Comparison of ENCODE assay signal across 16 cellular contexts in genomic region chr11:45554230-45554967, GRCh38.
DNase-seq lines count a peak whose midpoint lies in the region; ATAC-seq, FAIRE-seq and TF ChIP-seq lines count a peak whose summit lies in the region.
"Had no signal": no experiment of that assay in that cellular context is flagged by ENCODE, and none has a peak within 500 bp of the region (broad histone marks: within the 10 kb centered on the region; RNA-seq: fewer than 3 reads in every experiment).

No MANE protein-coding gene starts in this region.

- H2BK20ac ChIP-seq in IMR-90 (ENCODE audit: low read depth, low read length), result no peak overlapping the region

- no peak overlapping the region for H3K9ac ChIP-seq in IMR-90 (ENCODE audit: low read depth, low read length)
- H3K9ac ChIP-seq in K562 (ENCODE audit: insufficient read depth in 1 of 2, low read depth in 2 of 2, low read length in 2 of 2), result no peak overlapping the region

- CTCF ChIA-PET in IMR-90 (lab: Yijun Ruan, JAX), result no interaction called here
- CTCF ChIA-PET in K562 (lab: Yijun Ruan, JAX; ENCODE audit: low intra/inter-chr PET ratio), result no interaction called here
- CTCF ChIA-PET in Caco-2 (lab: Charles Lee), result no interaction called here

- 50% methylated on average over 7 of the region's 14 CpGs; no CpG with 5 or more reads in 1 of the 2 experiments for WGBS in IMR-90 (ENCODE audit: extremely low coverage in 2 of 2, insufficient read length in 1 of 2), 2 experiments
- WGBS in K562 (ENCODE audit: insufficient coverage, low coverage, missing lambda C conversion rate), result 9% methylated on average over 13 of the region's 14 CpGs
- WGBS in psoas muscle, 3 donors, result 27 to 53% (median 34%) methylated on average over 14 of the region's 14 CpGs

- no peak for FAIRE-seq in K562 (lab: Jason Lieb, UNC)

- H3K27ac ChIP-seq in IMR-90 (ENCODE audit: insufficient read depth, low read length) (no peak overlapping the region), K562 (ENCODE audit: extremely low read depth, low read depth, low read length) (no peak overlapping the region), psoas muscle (no peak overlapping the region)
- H3K27ac ChIP-seq: C4-2B, RWPE1, SJSA1 had no signal

- H3K9me3 ChIP-seq in IMR-90 (ENCODE audit: control insufficient read depth, insufficient read depth, low read length) (no peaks in the 10 kb centered on the region), K562 (replicated peaks; ENCODE audit: control insufficient read depth, insufficient read depth, low read depth, low read length) (no peaks in the 10 kb centered on the region), psoas muscle (no peaks in the 10 kb centered on the region), Caco-2 (no peaks in the 10 kb centered on the region)
- H3K9me3 ChIP-seq: SJSA1 had no signal

- H3K9me3 Mint-ChIP-seq in Caco-2 (ENCODE audit: unreplicated experiment), result no peaks in the 10 kb centered on the region

- TF ChIP-seq EP300 in K562 (IDR thresholded peaks at IDR 0.05; ENCODE audit: low read length), result no peak

- no peak overlapping the region for H4K5ac ChIP-seq in IMR-90 (ENCODE audit: low read depth, low read length)

- no peak overlapping the region for H3K23ac ChIP-seq in IMR-90 (ENCODE audit: low read depth, low read length)

- H3K4me3 Mint-ChIP-seq in Caco-2 (ENCODE audit: unreplicated experiment), result no peak overlapping the region

- TF ChIP-seq RAD21 in IMR-90 (IDR thresholded peaks at IDR 0.05; ENCODE audit: low read length) (no peak), K562 (CRISPR knock-in tag; conservative IDR thresholded peaks at IDR 0.05 in 1 of 2, IDR thresholded peaks at IDR 0.05 in 1 of 2) (no peak)

- no peak overlapping the region for H2BK120ac ChIP-seq in IMR-90 (ENCODE audit: low read depth, low read length)

- dilution Hi-C loops in IMR-90 (cut with HindIII; ENCODE audit: low sequenced_read_pairs, unreplicated experiment), result no loop called here

- H4K20me1 ChIP-seq in IMR-90 (ENCODE audit: insufficient read depth, low read length), result no peaks in the 10 kb centered on the region; the same call in 1 of the 2 replicates
- no peaks in the 10 kb centered on the region; the same call in 1 of the 2 replicates for H4K20me1 ChIP-seq in K562 (replicated peaks; ENCODE audit: control insufficient read depth, insufficient read depth, low read length)

- H4K91ac ChIP-seq in IMR-90 (ENCODE audit: insufficient read depth, low read depth, low read length), result no peak overlapping the region

- intact Hi-C loops in IMR-90 (cut with micrococcal nuclease), result no loop called here
- intact Hi-C loops in K562 (cut with micrococcal nuclease), result loop anchor here (10.0 kb wide), 1 partner anchor 100 kb away; no protein-coding TSS in a partner anchor
- intact Hi-C loops in left cardiac atrium (cut with DNase I), result loop anchor here in 1 of 2 donors (10.0 kb wide), 1 partner anchor 100 kb away; no protein-coding TSS in a partner anchor
- intact Hi-C loops in psoas muscle (cut with DNase I), result no loop called here
- intact Hi-C loops in Caco-2 (cut with micrococcal nuclease; ENCODE audit: unreplicated experiment), result no loop called here

- no peak overlapping the region for H3K4ac ChIP-seq in IMR-90 (ENCODE audit: low read depth, low read length)

- H3K79me1 ChIP-seq in IMR-90 (ENCODE audit: low read depth in 1 of 2, low read length in 2 of 2), result no peaks in the 10 kb centered on the region

- H3K4me1 Mint-ChIP-seq in Caco-2 (ENCODE audit: low read depth, unreplicated experiment), result peaks cover 9% of the 10 kb centered on the region

- no peak overlapping the region for H3K14ac ChIP-seq in IMR-90 (replicated peaks; ENCODE audit: low read depth, low read length)

- H3K56ac ChIP-seq in IMR-90 (ENCODE audit: extremely low read depth, insufficient read depth, low read length), result no peak overlapping the region

- TF ChIP-seq POLR2A in IMR-90 (IDR thresholded peaks at IDR 0.05; ENCODE audit: low read depth, low read length), result no peak
- no peak for TF ChIP-seq POLR2A in K562 (conservative IDR thresholded peaks at IDR 0.05)

- POLR2A ChIA-PET in IMR-90 (lab: Charles Lee; ENCODE audit: unreplicated experiment) (no interaction called here), K562 (lab: Yijun Ruan, JAX) (interaction anchor here (0.7 kb wide), 1 partner anchor 71 kb away, joined by 3 read pairs; no protein-coding TSS in a partner anchor), Caco-2 (lab: Charles Lee) (no interaction called here)

- no peak overlapping the region for H2BK15ac ChIP-seq in IMR-90 (ENCODE audit: low read depth, low read length)

- H3K36me3 ChIP-seq in IMR-90 (ENCODE audit: control insufficient read depth, insufficient read depth, low read length) (no peaks in the 10 kb centered on the region), K562 (ENCODE audit: control insufficient read depth, insufficient read depth, low read length) (no peaks in the 10 kb centered on the region), psoas muscle (ENCODE audit: insufficient read depth in 1 of 2, low read depth in 1 of 2) (no peaks in the 10 kb centered on the region), Caco-2 (ENCODE audit: control insufficient read depth, insufficient read depth, low read length) (no peaks in the 10 kb centered on the region; the same call in 1 of the 2 replicates)
- H3K36me3 ChIP-seq: SJSA1 had no signal

- ATAC-seq in IMR-90 (ENCODE audit: low read depth), result no peak
- ATAC-seq in K562, result peak; percentile 36; the same call in 1 of the 3 replicates
- ATAC-seq in left cardiac atrium, result peak; percentile 30 to 47
- peak; percentile 82 to 95 (median 90) for ATAC-seq in psoas muscle

- H3K4me3 ChIP-seq in IMR-90 (ENCODE audit: insufficient read depth, low read depth, low read length) (no peak overlapping the region), K562 (no peak overlapping the region), psoas muscle (no peak overlapping the region), Caco-2 (ENCODE audit: low read depth, low read length) (no peak overlapping the region)
- H3K4me3 ChIP-seq: SJSA1 had no signal

- no peaks in the 10 kb centered on the region for H3K4me1 ChIP-seq in IMR-90 (ENCODE audit: control insufficient read depth, insufficient read depth, low read length)
- H3K4me1 ChIP-seq in K562 (replicated peaks in 1 of 2; ENCODE audit: control insufficient read depth in 2 of 2, insufficient read depth in 2 of 2, low read length in 2 of 2), result peaks cover 3 to 4% of the 10 kb centered on the region in 2 experiments; a peak in 2 of 5 replicates
- H3K4me1 ChIP-seq in psoas muscle, result no peaks in the 10 kb centered on the region
- no peaks in the 10 kb centered on the region for H3K4me1 ChIP-seq in Caco-2
- H3K4me1 ChIP-seq: SJSA1 had no signal

- no peak overlapping the region for H2AK5ac ChIP-seq in IMR-90 (ENCODE audit: low read depth, low read length)

- H2BK5ac ChIP-seq in IMR-90 (ENCODE audit: low read depth, low read length, poor library complexity, severe bottlenecking), result no peak overlapping the region

- no peaks in the 10 kb centered on the region for H3K9me1 ChIP-seq in IMR-90 (ENCODE audit: insufficient read depth, low read length)
- H3K9me1 ChIP-seq in K562 (ENCODE audit: control insufficient read depth, insufficient read depth, low read length), result no peaks in the 10 kb centered on the region

- no peak overlapping the region for H3K27ac Mint-ChIP-seq in Caco-2 (ENCODE audit: unreplicated experiment)

- H3K27me3 ChIP-seq in IMR-90 (ENCODE audit: control insufficient read depth, insufficient read depth, low read length) (no peaks in the 10 kb centered on the region; the same call in 1 of the 2 replicates), K562 (ENCODE audit: control insufficient read depth in 2 of 2, insufficient read depth in 2 of 2, low read length in 2 of 2) (peaks cover 0 to 21% of the 10 kb centered on the region in 2 experiments; a peak in 3 of 5 replicates), psoas muscle (ENCODE audit: insufficient read depth in 3 of 3, low read length in 2 of 3) (no peaks in the 10 kb centered on the region), Caco-2 (replicated peaks; ENCODE audit: control insufficient read depth, insufficient read depth, low read length) (no peaks in the 10 kb centered on the region; the same call in 1 of the 2 replicates)

- H3K27me3 Mint-ChIP-seq in Caco-2 (ENCODE audit: insufficient read depth, unreplicated experiment), result peaks cover 16% of the 10 kb centered on the region

- TF ChIP-seq CTCF in IMR-90 (conservative IDR thresholded peaks at IDR 0.05; ENCODE audit: low read depth, low read length) (no peak), K562 (IDR thresholded peaks at IDR 0.05 in 2 of 3, conservative IDR thresholded peaks at IDR 0.05 in 1 of 3; ENCODE audit: insufficient read depth in 2 of 3, low read depth in 1 of 3, low read length in 3 of 3) (no peak), psoas muscle (IDR thresholded peaks at IDR 0.05) (no peak), Caco-2 (IDR thresholded peaks at IDR 0.05; ENCODE audit: insufficient read depth in 1 of 2, low read depth in 1 of 2, low read length in 1 of 2, severe bottlenecking in 1 of 2, unreplicated experiment in 1 of 2) (no peak)

- H4K8ac ChIP-seq in IMR-90 (ENCODE audit: low read depth in 2 of 2, low read length in 2 of 2), result no peak overlapping the region

- H2AFZ ChIP-seq in IMR-90 (replicated peaks; ENCODE audit: low read length, poor library complexity), result peak overlapping the region; percentile 17
- H2AFZ ChIP-seq in K562 (ENCODE audit: low read depth, low read length), result no peak overlapping the region

- H3K79me2 ChIP-seq in K562 (ENCODE audit: control insufficient read depth, insufficient read depth, low read length), result no peaks in the 10 kb centered on the region

- H3K36me3 Mint-ChIP-seq in Caco-2 (ENCODE audit: insufficient read depth, unreplicated experiment), result no peaks in the 10 kb centered on the region

- no peak overlapping the region for H2AK9ac ChIP-seq in IMR-90 (replicated peaks; ENCODE audit: low read depth, low read length, poor library complexity)

- no peak overlapping the region for H3K18ac ChIP-seq in IMR-90 (ENCODE audit: low read depth, low read length)

- no peak for DNase-seq in IMR-90
- DNase-seq in K562 (ENCODE audit: extremely low read depth in 1 of 4, low spot score in 3 of 4), result no peak
- DNase-seq in left cardiac atrium, result no peak
- peak; percentile 44 to 76 for DNase-seq in psoas muscle
- no peak for DNase-seq in UCSD-AML1 (lab: John Stamatoyannopoulos, UW; ENCODE audit: unreplicated experiment)
- DNase-seq in ACHN, result no peak
- DNase-seq in Caco-2, result no peak
- DNase-seq: DMS 273 treated with DMSO at 0.1 percent for 48 hours, H7, MM.1S, NCI-H1105, NCI-H1694, NCI-H226 had no signal

- H3K4me2 ChIP-seq in IMR-90 (ENCODE audit: low read depth, low read length) (no peak overlapping the region), K562 (ENCODE audit: insufficient read depth, low read length) (no peak overlapping the region)

- BruUV-seq in IMR-90 (replicated peaks; lab: Mats Ljungman, UMichigan), result no TSS peak
- no TSS peak for BruUV-seq in K562 (replicated peaks; lab: Mats Ljungman, UMichigan)
- no TSS peak for BruUV-seq in Caco-2 (replicated peaks; lab: Mats Ljungman, UMichigan)

- in situ Hi-C loops in IMR-90 (cut with MboI; ENCODE audit: low sequenced_read_pairs) (no loop called here), K562 (cut with MboI) (no loop called here), ACHN (cut with HindIII; ENCODE audit: low pct_ligation_motif_present, low pct_unique_long_range_greater_than_20kb, low sequenced_read_pairs) (no loop called here)

TF ChIP-seq in IMR-90, 13 proteins besides CTCF, POLR2A, EP300 and RAD21 (continues in another document):
- no peak for TF ChIP-seq SMC3 (IDR thresholded peaks at IDR 0.05; ENCODE audit: low read depth, low read length)

Comparison
In these comparisons a context has a peak if more than half of its experiments do, and no peak if none do; other contexts are left out.
1. DNase-seq: peak in psoas muscle (2 of 2); none in IMR-90 (single experiment), K562 (0 of 4), left cardiac atrium (single experiment), UCSD-AML1 (single experiment), ACHN (single experiment) and Caco-2 (0 of 2).